20 cellular contexts compared by ENCODE assay signal in genomic region chr19:18798384-18799352, GRCh38. TPM values are rescaled to one million over a fixed set of nuclear protein-coding genes. Genes with fewer than 3 reads are reported as not detected.
DNase-seq lines count a peak whose midpoint lies in the region; ATAC-seq, FAIRE-seq and TF ChIP-seq lines count a peak whose summit lies in the region.
"Had no signal": no experiment of that assay in that cellular context is flagged by ENCODE, and none has a peak within 500 bp of the region (broad histone marks: within the 10 kb centered on the region; RNA-seq: fewer than 3 reads in every experiment).

No MANE protein-coding gene starts in this region.

- H3K27me3 ChIP-seq in psoas muscle (ENCODE audit: insufficient read depth in 3 of 3, low read length in 2 of 3) = peaks cover 0 to 66% (median 10%) of the 10 kb centered on the region in 3 donors

- H3K4me1 ChIP-seq in psoas muscle = no peaks in the 10 kb centered on the region

- no peak overlapping the region for H3K4me3 Mint-ChIP-seq in nephron progenitor cell
- H3K4me3 Mint-ChIP-seq: T-helper 1 cell treated with Interleukin-12 subunit alpha and Interleukin-12 subunit beta and Interleukin-4 antibody, amounts not matched to agents 30 μg/mL and 1 μg/mL, for 36 hours had no signal

- H3K36me3 ChIP-seq in psoas muscle (ENCODE audit: insufficient read depth in 1 of 2, low read depth in 1 of 2) = no peaks in the 10 kb centered on the region
- H3K36me3 ChIP-seq: tibial nerve had no signal

- DNase-seq in AG08396 (ENCODE audit: low spot score) (peak; percentile 1), HEK293T (ENCODE audit: extremely low spot score) (no peak), choroid plexus epithelial cell (ENCODE audit: low read depth) (no peak), nephron progenitor cell (peak; percentile 31), RCC 7860 (ENCODE audit: low spot score) (no peak), inferior parietal cortex (ENCODE audit: extremely low spot score) (no peak), psoas muscle (no peak)
- DNase-seq in activated CD8-positive, alpha-beta memory T cell treated with anti-CD3 and anti-CD28 coated beads for 24 hours = no peak
- DNase-seq: activated CD4-positive, CD25-positive, alpha-beta regulatory T cell; activated effector memory CD4-positive, alpha-beta T cell treated with anti-CD3 and anti-CD28 coated beads, Interleukin-2, amount 50 U/mL, for 16 hours; anterior cingulate cortex; cortex of kidney; NCI-H2171; NK-92 treated with Interleukin-12 subunit alpha and Interleukin-12 subunit beta, amount 100 ng/mL, for 24 hours; stimulated activated CD4-positive, alpha-beta T cell treated with anti-CD3 and anti-CD28 coated beads, Interleukin-4, amount 100 ng/mL, for 4 hours had no signal

- H3K4me1 Mint-ChIP-seq in nephron progenitor cell = peaks cover 12% of the 10 kb centered on the region

- no peaks in the 10 kb centered on the region for H3K9me3 Mint-ChIP-seq in nephron progenitor cell
- H3K9me3 Mint-ChIP-seq: T-helper 1 cell treated with Interleukin-12 subunit alpha and Interleukin-12 subunit beta and Interleukin-4 antibody, amounts not matched to agents 30 μg/mL and 1 μg/mL, for 36 hours had no signal

- intact Hi-C loops in psoas muscle (cut with DNase I) = no loop called here

- peak; percentile 47 for TF ChIP-seq CTCF in choroid plexus epithelial cell (conservative IDR thresholded peaks at IDR 0.05; ENCODE audit: low read depth, low read length)
- TF ChIP-seq CTCF in nephron progenitor cell (IDR thresholded peaks at IDR 0.05) = no peak
- TF ChIP-seq CTCF in psoas muscle (IDR thresholded peaks at IDR 0.05) = no peak

- peaks cover 42% of the 10 kb centered on the region for H3K27me3 Mint-ChIP-seq in nephron progenitor cell (ENCODE audit: low read depth, poor library complexity)

- CTCF ChIA-PET in HEK293T (lab: Yijun Ruan, JAX) = no interaction called here

- WGBS in psoas muscle, 3 donors = 47 to 55% (median 51%) methylated on average over 21 to 22 of the region's 22 CpGs

- FAIRE-seq in RCC 7860 (lab: Jason Lieb, UNC) = no peak
- FAIRE-seq: keratinocyte had no signal

- no peaks in the 10 kb centered on the region for H3K9me3 ChIP-seq in psoas muscle
- H3K9me3 ChIP-seq: tibial nerve had no signal

- H3K4me3 ChIP-seq in choroid plexus epithelial cell (ENCODE audit: low read depth, low read length) (no peak overlapping the region), psoas muscle (no peak overlapping the region)
- H3K4me3 ChIP-seq: tibial nerve had no signal

- H3K27ac ChIP-seq in psoas muscle = no peak overlapping the region
- H3K27ac ChIP-seq: epithelial cell of prostate, tibial nerve had no signal

- POLR2A ChIA-PET in HEK293T (lab: Yijun Ruan, JAX) = no interaction called here

- H3K27ac Mint-ChIP-seq in nephron progenitor cell = no peak overlapping the region
- H3K27ac Mint-ChIP-seq: T-helper 1 cell treated with Interleukin-12 subunit alpha and Interleukin-12 subunit beta and Interleukin-4 antibody, amounts not matched to agents 30 μg/mL and 1 μg/mL, for 36 hours had no signal

- H3K36me3 Mint-ChIP-seq in nephron progenitor cell (ENCODE audit: low read depth) = no peaks in the 10 kb centered on the region

- no peak for ATAC-seq in psoas muscle

TF ChIP-seq in HEK293T, 16 proteins besides CTCF, POLR2A, EP300 and RAD21:
- TF ChIP-seq, protein P1, sequence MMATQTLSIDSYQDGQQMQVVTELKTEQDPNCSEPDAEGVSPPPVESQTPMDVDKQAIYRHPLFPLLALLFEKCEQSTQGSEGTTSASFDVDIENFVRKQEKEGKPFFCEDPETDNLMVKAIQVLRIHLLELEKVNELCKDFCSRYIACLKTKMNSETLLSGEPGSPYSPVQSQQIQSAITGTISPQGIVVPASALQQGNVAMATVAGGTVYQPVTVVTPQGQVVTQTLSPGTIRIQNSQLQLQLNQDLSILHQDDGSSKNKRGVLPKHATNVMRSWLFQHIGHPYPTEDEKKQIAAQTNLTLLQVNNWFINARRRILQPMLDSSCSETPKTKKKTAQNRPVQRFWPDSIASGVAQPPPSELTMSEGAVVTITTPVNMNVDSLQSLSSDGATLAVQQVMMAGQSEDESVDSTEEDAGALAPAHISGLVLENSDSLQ (IDR thresholded peaks at IDR 0.05) = peak; percentile 50; the same call in 1 of the 2 replicates
- TF ChIP-seq FOXK2 (IDR thresholded peaks at IDR 0.05) = no peak
- no peak for TF ChIP-seq FOXM1 (IDR thresholded peaks at IDR 0.05; ENCODE audit: borderline replicate concordance)
- TF ChIP-seq LEF1 (IDR thresholded peaks at IDR 0.05; ENCODE audit: borderline replicate concordance) = no peak

RNA-seq across cellular contexts. Expression of gene COMP, which starts 7.6 kb away (rescaled TPM):
- total RNA-seq in psoas muscle = 1 to 10 TPM in 2 of 4 donors, under 1 TPM in 1, not detected in 1; 0.12 to 1.8 (median 1.5) TPM
- under 1 TPM; 0.10 to 0.94 (median 0.75) TPM for polyA plus RNA-seq in psoas muscle
- total RNA-seq: glomerular endothelial cell had no signal
- polyA plus RNA-seq: keratinocyte had no signal

RNA-seq across cellular contexts. Expression of gene UPF1, which starts 33.1 kb away (rescaled TPM):
- total RNA-seq in psoas muscle = 10 to 100 TPM; 34.6 to 45.0 (median 37.9) TPM
- polyA plus RNA-seq in psoas muscle = 10 to 100 TPM; 15.6 to 34.5 (median 34.4) TPM

Comparison
In these comparisons a context has a peak if more than half of its experiments do, and no peak if none do; other contexts are left out.
1. DNase-seq: peak in AG08396 (single experiment) and nephron progenitor cell (single experiment); none in HEK293T (single experiment), choroid plexus epithelial cell (single experiment), activated CD8-positive, alpha-beta memory T cell treated with anti-CD3 and anti-CD28 coated beads for 24 hours (single experiment), RCC 7860 (single experiment), inferior parietal cortex (single experiment) and psoas muscle (0 of 2).